2 cellular contexts compared by ENCODE assay signal in the genomic region with DNA sequence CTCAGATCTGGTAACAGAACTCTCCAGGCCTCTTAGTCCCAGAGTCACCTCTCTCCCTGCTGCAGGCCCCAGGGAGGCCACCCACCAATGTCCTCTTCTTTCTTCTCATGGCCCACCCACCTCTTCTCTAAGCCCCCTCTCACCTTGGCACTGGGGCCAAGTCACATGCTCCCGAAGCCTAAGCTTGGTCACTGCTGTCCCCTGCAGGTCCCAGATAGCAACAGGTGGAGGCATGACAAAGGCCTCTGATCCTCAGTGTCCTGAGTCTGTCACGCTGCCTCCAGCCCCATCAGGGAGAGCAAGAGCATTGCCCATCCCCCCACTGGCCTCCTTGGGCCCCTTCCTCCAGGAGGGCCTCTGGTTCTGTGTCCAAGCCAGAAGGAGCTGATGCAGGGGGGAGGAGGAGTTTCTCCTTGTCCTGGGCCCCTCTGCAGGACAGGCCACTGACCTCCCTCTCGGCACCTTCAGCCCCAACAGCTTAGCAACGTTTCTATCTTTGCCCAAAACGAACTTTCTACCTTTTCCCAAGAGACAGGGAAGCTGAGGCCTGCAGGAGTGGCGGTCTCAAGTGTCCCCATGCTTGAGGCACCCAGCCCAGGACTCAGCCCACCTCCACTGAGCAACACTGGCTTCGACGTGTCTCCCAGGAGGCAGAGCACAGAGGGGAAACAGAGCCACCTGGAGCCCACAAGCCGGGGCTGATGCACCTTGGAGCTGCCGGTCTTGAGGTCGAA.
TF ChIP-seq lines count a peak whose summit lies in the region.

No MANE protein-coding gene starts in this region.

TF ChIP-seq in Ishikawa, 13 proteins besides CTCF, POLR2A, EP300 and RAD21:
- TF ChIP-seq USF1 (IDR thresholded peaks at IDR 0.05): peak; percentile 62
- 0 out of 2 replicates have a peak, but pooled peaks have one; percentile 36 for TF ChIP-seq MAX (IDR thresholded peaks at IDR 0.05)
- TF ChIP-seq CREB1 (IDR thresholded peaks at IDR 0.05; ENCODE audit: low read depth): no peak

TF ChIP-seq in H1, 55 proteins besides CTCF, POLR2A, EP300 and RAD21:
- TF ChIP-seq TAF7 (optimal IDR thresholded peaks at IDR 0.05; ENCODE audit: borderline replicate concordance, low read depth, low read length) (no peak), YY1 (IDR thresholded peaks at IDR 0.05; ENCODE audit: low read depth, low read length) (no peak), MAX (IDR thresholded peaks at IDR 0.05) (peak; percentile 78), JUN (IDR thresholded peaks at IDR 0.05; ENCODE audit: low read depth, low read length) (no peak), KDM5A (IDR thresholded peaks at IDR 0.05; ENCODE audit: low read length) (no peak), SIN3A (conservative IDR thresholded peaks at IDR 0.05 in 1 of 2, IDR thresholded peaks at IDR 0.05 in 1 of 2; ENCODE audit: low read depth in 1 of 2, low read length in 2 of 2) (0 out of 4 replicates have a peak, but pooled peaks of 1 of the 2 experiments have one; percentile 31), BACH1 (IDR thresholded peaks at IDR 0.05; ENCODE audit: low read length) (no peak), CTBP2 (IDR thresholded peaks at IDR 0.05; ENCODE audit: borderline replicate concordance, insufficient read depth, insufficient read length, low read length) (no peak), NANOG (IDR thresholded peaks at IDR 0.05; ENCODE audit: insufficient read depth, low read depth, low read length, poor library complexity, severe bottlenecking) (no peak), KDM4A (IDR thresholded peaks at IDR 0.05; ENCODE audit: low read depth, low read length, severe bottlenecking) (no peak), CEBPB (IDR thresholded peaks at IDR 0.05; ENCODE audit: low read depth, low read length) (no peak), JUND (IDR thresholded peaks at IDR 0.05; ENCODE audit: low read length) (no peak)
- TF ChIP-seq, protein P1, sequence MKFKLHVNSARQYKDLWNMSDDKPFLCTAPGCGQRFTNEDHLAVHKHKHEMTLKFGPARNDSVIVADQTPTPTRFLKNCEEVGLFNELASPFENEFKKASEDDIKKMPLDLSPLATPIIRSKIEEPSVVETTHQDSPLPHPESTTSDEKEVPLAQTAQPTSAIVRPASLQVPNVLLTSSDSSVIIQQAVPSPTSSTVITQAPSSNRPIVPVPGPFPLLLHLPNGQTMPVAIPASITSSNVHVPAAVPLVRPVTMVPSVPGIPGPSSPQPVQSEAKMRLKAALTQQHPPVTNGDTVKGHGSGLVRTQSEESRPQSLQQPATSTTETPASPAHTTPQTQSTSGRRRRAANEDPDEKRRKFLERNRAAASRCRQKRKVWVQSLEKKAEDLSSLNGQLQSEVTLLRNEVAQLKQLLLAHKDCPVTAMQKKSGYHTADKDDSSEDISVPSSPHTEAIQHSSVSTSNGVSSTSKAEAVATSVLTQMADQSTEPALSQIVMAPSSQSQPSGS (IDR thresholded peaks at IDR 0.05; ENCODE audit: low read length): no peak
- TF ChIP-seq, protein P2, sequence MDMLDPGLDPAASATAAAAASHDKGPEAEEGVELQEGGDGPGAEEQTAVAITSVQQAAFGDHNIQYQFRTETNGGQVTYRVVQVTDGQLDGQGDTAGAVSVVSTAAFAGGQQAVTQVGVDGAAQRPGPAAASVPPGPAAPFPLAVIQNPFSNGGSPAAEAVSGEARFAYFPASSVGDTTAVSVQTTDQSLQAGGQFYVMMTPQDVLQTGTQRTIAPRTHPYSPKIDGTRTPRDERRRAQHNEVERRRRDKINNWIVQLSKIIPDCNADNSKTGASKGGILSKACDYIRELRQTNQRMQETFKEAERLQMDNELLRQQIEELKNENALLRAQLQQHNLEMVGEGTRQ (IDR thresholded peaks at IDR 0.05; ENCODE audit: low read length): peak; percentile 57; the same call in 1 of the 2 replicates
